Comparison of ENCODE assay signal across 1 cellular context in the genomic region with DNA sequence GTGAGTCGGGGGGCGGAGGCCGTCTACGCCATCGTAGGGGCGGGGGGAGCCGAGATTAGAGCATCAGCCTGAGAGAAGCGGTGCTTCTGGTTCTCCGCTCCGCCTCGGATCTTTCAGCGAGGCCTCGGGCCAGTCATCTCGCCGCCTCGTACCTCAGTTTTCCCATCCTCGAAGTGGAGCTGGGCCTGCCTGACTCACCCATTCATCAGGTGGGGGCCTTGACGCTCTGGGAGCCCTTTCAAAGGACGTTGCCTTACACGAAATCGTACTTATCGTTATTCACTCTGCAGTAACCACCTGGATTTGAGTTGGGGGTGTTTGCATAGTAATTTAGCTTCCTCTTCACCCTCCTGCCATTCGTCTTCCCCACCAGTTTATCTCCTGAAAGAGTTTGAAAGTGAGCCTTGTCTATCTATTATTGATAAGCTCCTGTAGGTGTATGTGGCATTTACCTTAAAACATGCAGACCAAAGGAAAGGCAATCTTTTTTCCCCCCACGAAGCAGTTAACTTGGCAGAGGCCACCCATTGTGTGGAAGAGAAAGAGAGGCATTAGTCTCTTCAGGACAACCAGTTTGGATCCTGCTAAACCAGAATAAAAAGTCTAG.
TF ChIP-seq lines count a peak whose summit lies in the region.

No MANE protein-coding gene starts in this region.

TF ChIP-seq in neural cell, 6 proteins besides CTCF, POLR2A, EP300 and RAD21 (continued from another document):
- TF ChIP-seq, protein P1, sequence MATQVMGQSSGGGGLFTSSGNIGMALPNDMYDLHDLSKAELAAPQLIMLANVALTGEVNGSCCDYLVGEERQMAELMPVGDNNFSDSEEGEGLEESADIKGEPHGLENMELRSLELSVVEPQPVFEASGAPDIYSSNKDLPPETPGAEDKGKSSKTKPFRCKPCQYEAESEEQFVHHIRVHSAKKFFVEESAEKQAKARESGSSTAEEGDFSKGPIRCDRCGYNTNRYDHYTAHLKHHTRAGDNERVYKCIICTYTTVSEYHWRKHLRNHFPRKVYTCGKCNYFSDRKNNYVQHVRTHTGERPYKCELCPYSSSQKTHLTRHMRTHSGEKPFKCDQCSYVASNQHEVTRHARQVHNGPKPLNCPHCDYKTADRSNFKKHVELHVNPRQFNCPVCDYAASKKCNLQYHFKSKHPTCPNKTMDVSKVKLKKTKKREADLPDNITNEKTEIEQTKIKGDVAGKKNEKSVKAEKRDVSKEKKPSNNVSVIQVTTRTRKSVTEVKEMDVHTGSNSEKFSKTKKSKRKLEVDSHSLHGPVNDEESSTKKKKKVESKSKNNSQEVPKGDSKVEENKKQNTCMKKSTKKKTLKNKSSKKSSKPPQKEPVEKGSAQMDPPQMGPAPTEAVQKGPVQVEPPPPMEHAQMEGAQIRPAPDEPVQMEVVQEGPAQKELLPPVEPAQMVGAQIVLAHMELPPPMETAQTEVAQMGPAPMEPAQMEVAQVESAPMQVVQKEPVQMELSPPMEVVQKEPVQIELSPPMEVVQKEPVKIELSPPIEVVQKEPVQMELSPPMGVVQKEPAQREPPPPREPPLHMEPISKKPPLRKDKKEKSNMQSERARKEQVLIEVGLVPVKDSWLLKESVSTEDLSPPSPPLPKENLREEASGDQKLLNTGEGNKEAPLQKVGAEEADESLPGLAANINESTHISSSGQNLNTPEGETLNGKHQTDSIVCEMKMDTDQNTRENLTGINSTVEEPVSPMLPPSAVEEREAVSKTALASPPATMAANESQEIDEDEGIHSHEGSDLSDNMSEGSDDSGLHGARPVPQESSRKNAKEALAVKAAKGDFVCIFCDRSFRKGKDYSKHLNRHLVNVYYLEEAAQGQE (IDR thresholded peaks at IDR 0.05; ENCODE audit: borderline replicate concordance): no peak
- TF ChIP-seq SMC3 (conservative IDR thresholded peaks at IDR 0.05; ENCODE audit: poor library complexity): no peak
- no peak for TF ChIP-seq TAF1 (IDR thresholded peaks at IDR 0.05; ENCODE audit: low read depth)
- TF ChIP-seq EZH2 (IDR thresholded peaks at IDR 0.05; ENCODE audit: borderline replicate concordance, insufficient read depth, low read length, poor library complexity, severe bottlenecking): no peak
